Comparison of ENCODE assay signal across 8 cellular contexts in genomic region chrX:119871599-119872395, GRCh38. TPM values are rescaled to one million over a fixed set of nuclear protein-coding genes. Genes with fewer than 3 reads are reported as not detected.
A peak's percentile ranks its signal among the peaks of the same experiment; 100 is the strongest.
DNase-seq lines count a peak whose midpoint lies in the region; ATAC-seq and TF ChIP-seq lines count a peak whose summit lies in the region.

TSS of gene NDUFA1 (plus strand) at chrX:119871832. CDS start at chrX:119871912, 80 bp downstream.
TSS of gene RNF113A (minus strand) at chrX:119871733. CDS start at chrX:119871613, 120 bp downstream.

- peak; percentile 86 for DNase-seq in NCI-H1436 (lab: John Stamatoyannopoulos, UW)
- peak; percentile 77 for DNase-seq in T follicular helper cell (ENCODE audit: low read depth)
- peak; percentile 86 for DNase-seq in adipocyte (ENCODE audit: low read depth)
- DNase-seq in cardiac muscle cell (ENCODE audit: low read depth in 1 of 2, low spot score in 1 of 2): peak; percentile 82 to 88
- DNase-seq in pons (ENCODE audit: low spot score): peak; percentile 80
- DNase-seq in type B pancreatic cell (ENCODE audit: extremely low spot score, unreplicated experiment): no peak

- no peaks in the 10 kb centered on the region for H3K27me3 Mint-ChIP-seq in type B pancreatic cell

- no peaks in the 10 kb centered on the region for H3K9me3 Mint-ChIP-seq in type B pancreatic cell

- H3K4me1 Mint-ChIP-seq in type B pancreatic cell (ENCODE audit: unreplicated experiment): no peaks in the 10 kb centered on the region

- peak within 1 kb of the TSS; percentile 60 for H3K4me3 ChIP-seq in GM12875 (ENCODE audit: low read depth, low read length)
- H3K4me3 ChIP-seq in adipocyte (ENCODE audit: low read length): peak within 1 kb of the TSS; percentile 92
- peak within 1 kb of the TSS; percentile 53 for H3K4me3 ChIP-seq in cardiac muscle cell

- H3K4me3 Mint-ChIP-seq in type B pancreatic cell: peak within 1 kb of the TSS; percentile 96

- ATAC-seq in HG02759 (IDR thresholded peaks at IDR 0.05; ENCODE audit: unreplicated experiment): peak; percentile 96

- peak within 1 kb of the TSS; percentile 98 for H3K9ac ChIP-seq in adipocyte (ENCODE audit: low read length)

- peaks cover 3% of the 10 kb centered on the region for H3K36me3 Mint-ChIP-seq in type B pancreatic cell

- H3K27me3 ChIP-seq in adipocyte (replicated peaks; ENCODE audit: control insufficient read depth, insufficient read depth, low read length) (no peaks in the 10 kb centered on the region), cardiac muscle cell (no peaks in the 10 kb centered on the region)

- TF ChIP-seq CTCF in GM12875 (IDR thresholded peaks at IDR 0.05; ENCODE audit: borderline replicate concordance, insufficient read depth, low read depth, low read length) (no peak), cardiac muscle cell (IDR thresholded peaks at IDR 0.05; ENCODE audit: low read depth, low read length) (no peak), type B pancreatic cell (conservative IDR thresholded peaks at IDR 0.05) (no peak)

- H3K36me3 ChIP-seq in adipocyte (ENCODE audit: control insufficient read depth, insufficient read depth, low read length, severe bottlenecking) (peaks cover 14% of the 10 kb centered on the region), cardiac muscle cell (no peaks in the 10 kb centered on the region)

- H3K27ac ChIP-seq in cardiac muscle cell: peak within 1 kb of the TSS; percentile 97

- H3K27ac Mint-ChIP-seq in type B pancreatic cell: peak within 1 kb of the TSS; percentile 90

- H3K4me1 ChIP-seq in adipocyte (ENCODE audit: control insufficient read depth, insufficient read depth, low read length) (peaks cover 9% of the 10 kb centered on the region), cardiac muscle cell (ENCODE audit: low read depth) (no peaks in the 10 kb centered on the region)

- H3K9me3 ChIP-seq in adipocyte (ENCODE audit: control insufficient read depth, low read length) (no peaks in the 10 kb centered on the region), cardiac muscle cell (ENCODE audit: low read depth) (no peaks in the 10 kb centered on the region)

RNA-seq across cellular contexts. Expression of gene NDUFA1, which starts in this region (rescaled TPM):
- total RNA-seq in cardiac muscle cell: 38.3 and 71.7 TPM in 2 replicates
- polyA plus RNA-seq in cardiac muscle cell: 476 and 587 TPM in 2 replicates
- 81.9 and 117 TPM in 2 replicates for total RNA-seq in type B pancreatic cell (ENCODE audit: low replicate concordance)

RNA-seq across cellular contexts. Expression of gene RNF113A, which starts in this region (rescaled TPM):
- total RNA-seq in cardiac muscle cell: 35.7 and 42.9 TPM in 2 replicates
- 26.0 and 28.3 TPM in 2 replicates for polyA plus RNA-seq in cardiac muscle cell
- total RNA-seq in type B pancreatic cell (ENCODE audit: low replicate concordance): 12.7 and 16.9 TPM in 2 replicates
